15 cellular contexts compared by ENCODE assay signal in genomic region chr14:54693761-54694160, GRCh38.
DNase-seq lines count a peak whose midpoint lies in the region; ATAC-seq and TF ChIP-seq lines count a peak whose summit lies in the region.
"Had no signal": no experiment of that assay in that cellular context is flagged by ENCODE, and none has a peak within 500 bp of the region (broad histone marks: within the 10 kb centered on the region; RNA-seq: fewer than 3 reads in every experiment).

No MANE protein-coding gene starts in this region.

- DNase-seq in Caco-2, result no peak
- no peak for DNase-seq in IMR-90
- no peak for DNase-seq in heart left ventricle
- DNase-seq in trophoblast cell, result no peak
- DNase-seq in ACHN, result no peak
- no peak for DNase-seq in testis
- no peak for DNase-seq in T-helper 9 cell
- DNase-seq: C1 segment of cervical spinal cord; CD4-positive, alpha-beta T cell; DMS79; GOT3 had no signal

- H2BK20ac ChIP-seq in IMR-90 (ENCODE audit: low read depth, low read length), result no peak overlapping the region

- BruUV-seq in Caco-2 (replicated peaks; lab: Mats Ljungman, UMichigan) (no TSS peak), IMR-90 (replicated peaks; lab: Mats Ljungman, UMichigan) (no TSS peak)

- in situ Hi-C loops in IMR-90 (cut with MboI; ENCODE audit: low sequenced_read_pairs) (no loop called here), ACHN (cut with HindIII; ENCODE audit: low pct_ligation_motif_present, low pct_unique_long_range_greater_than_20kb, low sequenced_read_pairs) (no loop called here)

- WGBS in IMR-90 (ENCODE audit: extremely low coverage in 2 of 2, insufficient read length in 1 of 2), 2 experiments, result 85% methylated on average over 4 of the region's 4 CpGs; no CpG with 5 or more reads in 1 of the 2 experiments
- WGBS in heart left ventricle, 4 donors, result 45 to 52% (median 49%) methylated on average over 4 of the region's 4 CpGs
- WGBS in trophoblast cell (ENCODE audit: extremely low coverage, insufficient coverage, insufficient read length), result no CpG with 5 or more reads among the region's 4 CpGs
- 95 to 99% methylated on average over 4 of the region's 4 CpGs for WGBS in testis, 2 donors

- H3K4me2 ChIP-seq in IMR-90 (ENCODE audit: low read depth, low read length) (no peak overlapping the region), trophoblast cell (ENCODE audit: low read length) (no peak overlapping the region)

- H3K56ac ChIP-seq in IMR-90 (ENCODE audit: extremely low read depth, insufficient read depth, low read length), result no peak overlapping the region

- peaks cover 62% of the 10 kb centered on the region for H4K20me1 ChIP-seq in IMR-90 (ENCODE audit: insufficient read depth, low read length)

- H3K4me1 Mint-ChIP-seq in Caco-2 (ENCODE audit: low read depth, unreplicated experiment), result peaks cover 44% of the 10 kb centered on the region

- H3K14ac ChIP-seq in IMR-90 (replicated peaks; ENCODE audit: low read depth, low read length), result no peak overlapping the region
- no peak overlapping the region for H3K14ac ChIP-seq in trophoblast cell (ENCODE audit: low read length)

- H3K27ac Mint-ChIP-seq in Caco-2 (ENCODE audit: unreplicated experiment), result peak overlapping the region; percentile 20
- H3K27ac Mint-ChIP-seq: B cell; CD4-positive, alpha-beta T cell had no signal

- no peaks in the 10 kb centered on the region for H3K79me2 ChIP-seq in trophoblast cell (ENCODE audit: control insufficient read depth, insufficient read depth, low read length, poor library complexity)

- H3K18ac ChIP-seq in IMR-90 (ENCODE audit: low read depth, low read length) (no peak overlapping the region), trophoblast cell (ENCODE audit: low read length) (peak overlapping the region; percentile 9)

- H2AFZ ChIP-seq in IMR-90 (replicated peaks; ENCODE audit: low read length, poor library complexity) (no peak overlapping the region), trophoblast cell (ENCODE audit: insufficient read depth, low read length, poor library complexity) (no peak overlapping the region)

- H3K36me3 ChIP-seq in Caco-2 (ENCODE audit: control insufficient read depth, insufficient read depth, low read length), result no peaks in the 10 kb centered on the region
- H3K36me3 ChIP-seq in IMR-90 (ENCODE audit: control insufficient read depth, insufficient read depth, low read length), result peaks cover 2% of the 10 kb centered on the region
- H3K36me3 ChIP-seq in heart left ventricle, result no peaks in the 10 kb centered on the region
- H3K36me3 ChIP-seq in trophoblast cell (ENCODE audit: control insufficient read depth in 1 of 2, insufficient read depth in 2 of 2, low read length in 2 of 2), result no peaks in the 10 kb centered on the region
- H3K36me3 ChIP-seq in testis (ENCODE audit: low read depth, missing control alignments), result no peaks in the 10 kb centered on the region
- H3K36me3 ChIP-seq: HAP-1 had no signal

- TF ChIP-seq POLR2A in IMR-90 (IDR thresholded peaks at IDR 0.05; ENCODE audit: low read depth, low read length) (no peak), heart left ventricle (IDR thresholded peaks at IDR 0.05) (no peak), testis (IDR thresholded peaks at IDR 0.05) (no peak)

- H4K12ac ChIP-seq in trophoblast cell (ENCODE audit: low read depth, low read length), result no peak overlapping the region

- H2BK120ac ChIP-seq in IMR-90 (ENCODE audit: low read depth, low read length), result no peak overlapping the region
- H2BK120ac ChIP-seq in trophoblast cell (ENCODE audit: insufficient read depth, low read length, poor library complexity), result no peak overlapping the region

- no peak overlapping the region for H2BK12ac ChIP-seq in trophoblast cell (ENCODE audit: low read length)

- H2BK15ac ChIP-seq in IMR-90 (ENCODE audit: low read depth, low read length), result no peak overlapping the region

- H2AK9ac ChIP-seq in IMR-90 (replicated peaks; ENCODE audit: low read depth, low read length, poor library complexity), result no peak overlapping the region

- H3K9me3 Mint-ChIP-seq in Caco-2 (ENCODE audit: unreplicated experiment), result peaks cover 10% of the 10 kb centered on the region
- H3K9me3 Mint-ChIP-seq: CD4-positive, alpha-beta T cell had no signal

- no peak for TF ChIP-seq RAD21 in IMR-90 (IDR thresholded peaks at IDR 0.05; ENCODE audit: low read length)

- H3K9me3 ChIP-seq in Caco-2 (no peaks in the 10 kb centered on the region), IMR-90 (ENCODE audit: control insufficient read depth, insufficient read depth, low read length) (no peaks in the 10 kb centered on the region), heart left ventricle (no peaks in the 10 kb centered on the region), trophoblast cell (ENCODE audit: insufficient read depth, low read depth, low read length) (no peaks in the 10 kb centered on the region), testis (no peaks in the 10 kb centered on the region)
- H3K9me3 ChIP-seq: HAP-1 had no signal

- H3K4me1 ChIP-seq in Caco-2 (peaks cover 13% of the 10 kb centered on the region), IMR-90 (ENCODE audit: control insufficient read depth, insufficient read depth, low read length) (peaks cover 16% of the 10 kb centered on the region), heart left ventricle (peaks cover 3 to 82% (median 48%) of the 10 kb centered on the region in 12 donors), trophoblast cell (ENCODE audit: control insufficient read depth in 1 of 2, insufficient read depth in 2 of 2, low read length in 2 of 2) (peaks cover 11 to 20% of the 10 kb centered on the region in 2 experiments), testis (peaks cover 3% of the 10 kb centered on the region)
- H3K4me1 ChIP-seq: HAP-1 had no signal

- H3K27ac ChIP-seq in IMR-90 (ENCODE audit: insufficient read depth, low read length), result no peak overlapping the region
- peak overlapping the region in 11 of 12 donors; percentile 5 to 94 (median 62) for H3K27ac ChIP-seq in heart left ventricle
- H3K27ac ChIP-seq in trophoblast cell (ENCODE audit: low read depth, low read length), result no peak overlapping the region
- no peak overlapping the region for H3K27ac ChIP-seq in testis

- POLR2A ChIA-PET in Caco-2 (lab: Charles Lee) (no interaction called here), IMR-90 (lab: Charles Lee; ENCODE audit: unreplicated experiment) (no interaction called here)

- H3K23ac ChIP-seq in IMR-90 (ENCODE audit: low read depth, low read length), result 0 out of 2 replicates have a peak overlapping the region, but pooled peaks have one; percentile 51
- H3K23ac ChIP-seq in trophoblast cell (ENCODE audit: low read length), result no peak overlapping the region

- H3K79me1 ChIP-seq in IMR-90 (ENCODE audit: low read depth in 1 of 2, low read length in 2 of 2), result peaks cover 65 to 90% of the 10 kb centered on the region in 2 experiments
- peaks cover 3% of the 10 kb centered on the region for H3K79me1 ChIP-seq in trophoblast cell (ENCODE audit: low read length)

- H3K4ac ChIP-seq in IMR-90 (ENCODE audit: low read depth, low read length) (no peak overlapping the region), trophoblast cell (ENCODE audit: low read depth, low read length) (no peak overlapping the region)

- H4K91ac ChIP-seq in IMR-90 (ENCODE audit: insufficient read depth, low read depth, low read length), result no peak overlapping the region
- H4K91ac ChIP-seq in trophoblast cell (ENCODE audit: low read depth, low read length), result no peak overlapping the region

- H3K4me3 ChIP-seq in Caco-2 (ENCODE audit: low read depth, low read length) (no peak overlapping the region), IMR-90 (ENCODE audit: insufficient read depth, low read depth, low read length) (no peak overlapping the region), heart left ventricle (no peak overlapping the region), trophoblast cell (ENCODE audit: low read depth, low read length) (no peak overlapping the region), testis (no peak overlapping the region)
- H3K4me3 ChIP-seq: GM12878, HAP-1 had no signal

- H4K5ac ChIP-seq in IMR-90 (ENCODE audit: low read depth, low read length), result no peak overlapping the region

- CTCF ChIA-PET in Caco-2 (lab: Charles Lee) (interaction anchor here (1.2 kb wide), 1 partner anchor 129 kb away, joined by 4 read pairs; no protein-coding TSS in a partner anchor), IMR-90 (lab: Yijun Ruan, JAX) (interaction anchor here (0.9 to 1.3 kb wide), 2 partner anchors 20 to 129 kb away, joined by 3 to 4 read pairs; no protein-coding TSS in a partner anchor)

- dilution Hi-C loops in IMR-90 (cut with HindIII; ENCODE audit: low sequenced_read_pairs, unreplicated experiment), result no loop called here

- no peaks in the 10 kb centered on the region for H3K27me3 Mint-ChIP-seq in Caco-2 (ENCODE audit: insufficient read depth, unreplicated experiment)
- H3K27me3 Mint-ChIP-seq: B cell had no signal

- peaks cover 35% of the 10 kb centered on the region for H3K9me1 ChIP-seq in IMR-90 (ENCODE audit: insufficient read depth, low read length)

- ATAC-seq in IMR-90 (ENCODE audit: low read depth), result no peak
- peak in 2 of 4 donors; percentile 38 to 59 for ATAC-seq in heart left ventricle
- ATAC-seq in GM19351 (IDR thresholded peaks at IDR 0.05; ENCODE audit: unreplicated experiment), result no peak
- ATAC-seq: GM12878 had no signal

- TF ChIP-seq CTCF in Caco-2 (IDR thresholded peaks at IDR 0.05; ENCODE audit: insufficient read depth in 1 of 2, low read depth in 1 of 2, low read length in 1 of 2, severe bottlenecking in 1 of 2, unreplicated experiment in 1 of 2) (no peak), IMR-90 (conservative IDR thresholded peaks at IDR 0.05; ENCODE audit: low read depth, low read length) (no peak), heart left ventricle (IDR thresholded peaks at IDR 0.05) (no peak), testis (IDR thresholded peaks at IDR 0.05) (no peak)

- no peak overlapping the region for H3K9ac ChIP-seq in IMR-90 (ENCODE audit: low read depth, low read length)
- no peak overlapping the region for H3K9ac ChIP-seq in trophoblast cell (ENCODE audit: low read length)

- H3K27me3 ChIP-seq in Caco-2 (replicated peaks; ENCODE audit: control insufficient read depth, insufficient read depth, low read length), result no peaks in the 10 kb centered on the region
- no peaks in the 10 kb centered on the region for H3K27me3 ChIP-seq in IMR-90 (ENCODE audit: control insufficient read depth, insufficient read depth, low read length)
- no peaks in the 10 kb centered on the region for H3K27me3 ChIP-seq in heart left ventricle
- no peaks in the 10 kb centered on the region for H3K27me3 ChIP-seq in trophoblast cell (ENCODE audit: insufficient read depth, low read length)
- H3K27me3 ChIP-seq in testis, result no peaks in the 10 kb centered on the region

- H3K36me3 Mint-ChIP-seq in Caco-2 (ENCODE audit: insufficient read depth, unreplicated experiment), result peaks cover 56% of the 10 kb centered on the region

- no peak overlapping the region for H2BK5ac ChIP-seq in IMR-90 (ENCODE audit: low read depth, low read length, poor library complexity, severe bottlenecking)
- H2BK5ac ChIP-seq in trophoblast cell (ENCODE audit: low read depth, low read length, poor library complexity), result no peak overlapping the region

- intact Hi-C loops in Caco-2 (cut with micrococcal nuclease; ENCODE audit: unreplicated experiment) (no loop called here), IMR-90 (cut with micrococcal nuclease) (no loop called here), heart left ventricle (cut with DNase I) (loop anchor here in 9 of 10 donors (2.0 to 5.0 kb wide), 6 partner anchors 41 to 127 kb away; partner anchors contain the start of gene SAMD4A (in 3 of the 9)), testis (cut with DNase I; ENCODE audit: low total_unique reads) (loop anchor here (5.0 kb wide), 2 partner anchors 79 to 126 kb away; partner anchors contain the start of gene SAMD4A)

- H2AK5ac ChIP-seq in IMR-90 (ENCODE audit: low read depth, low read length) (peak overlapping the region; percentile 3; the same call in 1 of the 2 replicates), trophoblast cell (ENCODE audit: low read length) (no peak overlapping the region)

- H4K8ac ChIP-seq in IMR-90 (ENCODE audit: low read depth in 2 of 2, low read length in 2 of 2) (no peak overlapping the region), trophoblast cell (ENCODE audit: low read depth, low read length) (no peak overlapping the region)

- H3K4me3 Mint-ChIP-seq in Caco-2 (ENCODE audit: unreplicated experiment), result no peak overlapping the region
- H3K4me3 Mint-ChIP-seq: B cell; CD4-positive, alpha-beta T cell had no signal

Comparison
In these comparisons a context has a peak if more than half of its experiments do, and no peak if none do; other contexts are left out.
1. H3K27ac ChIP-seq: peak in heart left ventricle (11 of 12); none in IMR-90 (single experiment), trophoblast cell (single experiment) and testis (0 of 2).
2. intact Hi-C loops: an anchor here in heart left ventricle (2.0 to 5.0 kb wide) and testis (5.0 kb wide); none called in Caco-2 and IMR-90.